ENCODE assay signal across 8 cellular contexts in genomic region chr1:214261206-214262123, GRCh38. TPM values are rescaled to one million over a fixed set of nuclear protein-coding genes. Genes with fewer than 3 reads are reported as not detected.
DNase-seq lines count a peak whose midpoint lies in the region; ATAC-seq and TF ChIP-seq lines count a peak whose summit lies in the region.

No MANE protein-coding gene starts in this region.

- H3K4me3 Mint-ChIP-seq in activated naive CD8-positive, alpha-beta T cell treated with anti-CD3 and anti-CD28 coated beads for 36 hours = no peak overlapping the region

- no peaks in the 10 kb centered on the region for H3K9me3 Mint-ChIP-seq in activated naive CD8-positive, alpha-beta T cell treated with anti-CD3 and anti-CD28 coated beads for 36 hours

- no peak overlapping the region for H3K27ac Mint-ChIP-seq in activated naive CD8-positive, alpha-beta T cell treated with anti-CD3 and anti-CD28 coated beads for 36 hours

- peaks cover 11% of the 10 kb centered on the region for H3K4me1 Mint-ChIP-seq in activated naive CD8-positive, alpha-beta T cell treated with anti-CD3 and anti-CD28 coated beads for 36 hours

- peaks cover 54% of the 10 kb centered on the region for H3K27me3 Mint-ChIP-seq in activated naive CD8-positive, alpha-beta T cell treated with anti-CD3 and anti-CD28 coated beads for 36 hours

- intact Hi-C loops in cardiac septum (cut with DNase I) = loop anchor here (1.0 to 2.0 kb wide), 3 partner anchors 31 to 68 kb away; no protein-coding TSS in a partner anchor

- peak; percentile 97 for TF ChIP-seq CTCF in GM12874 (IDR thresholded peaks at IDR 0.05; ENCODE audit: insufficient read depth, low read depth, low read length)

- H3K36me3 Mint-ChIP-seq in activated naive CD8-positive, alpha-beta T cell treated with anti-CD3 and anti-CD28 coated beads for 36 hours = no peaks in the 10 kb centered on the region

- ATAC-seq in HG02610 (IDR thresholded peaks at IDR 0.05; ENCODE audit: unreplicated experiment) = peak; percentile 86

- DNase-seq in NCI-H1092 treated with DMSO at 0.1 percent for 48 hours (lab: John Stamatoyannopoulos, UW) (peak; percentile 98), SKM-1 (lab: John Stamatoyannopoulos, UW; ENCODE audit: unreplicated experiment) (peak; percentile 79), cardiac septum (ENCODE audit: low spot score) (peak; percentile 93), putamen (ENCODE audit: low spot score) (peak; percentile 47), cortex of kidney (lab: John Stamatoyannopoulos, UW) (no peak)
- DNase-seq in activated naive CD8-positive, alpha-beta T cell treated with anti-CD3 and anti-CD28 coated beads for 36 hours = peak; percentile 73

RNA-seq across cellular contexts. Expression of gene SMYD2, which starts 19.5 kb away (rescaled TPM):
- 10 to 100 TPM; 37.0 to 38.4 TPM for total RNA-seq in activated naive CD8-positive, alpha-beta T cell treated with anti-CD3 and anti-CD28 coated beads for 36 hours
- 445 TPM for total RNA-seq in cardiac septum

Comparison
In these comparisons a context has a peak if more than half of its experiments do, and no peak if none do; other contexts are left out.
1. RNA of gene SMYD2, which starts 19.5 kb away (total RNA-seq): 445 TPM in cardiac septum (single experiment); 37.0 to 38.4 TPM in activated naive CD8-positive, alpha-beta T cell treated with anti-CD3 and anti-CD28 coated beads for 36 hours; every median in the first group is over 10 times any median in the second.